In the genomic region with DNA sequence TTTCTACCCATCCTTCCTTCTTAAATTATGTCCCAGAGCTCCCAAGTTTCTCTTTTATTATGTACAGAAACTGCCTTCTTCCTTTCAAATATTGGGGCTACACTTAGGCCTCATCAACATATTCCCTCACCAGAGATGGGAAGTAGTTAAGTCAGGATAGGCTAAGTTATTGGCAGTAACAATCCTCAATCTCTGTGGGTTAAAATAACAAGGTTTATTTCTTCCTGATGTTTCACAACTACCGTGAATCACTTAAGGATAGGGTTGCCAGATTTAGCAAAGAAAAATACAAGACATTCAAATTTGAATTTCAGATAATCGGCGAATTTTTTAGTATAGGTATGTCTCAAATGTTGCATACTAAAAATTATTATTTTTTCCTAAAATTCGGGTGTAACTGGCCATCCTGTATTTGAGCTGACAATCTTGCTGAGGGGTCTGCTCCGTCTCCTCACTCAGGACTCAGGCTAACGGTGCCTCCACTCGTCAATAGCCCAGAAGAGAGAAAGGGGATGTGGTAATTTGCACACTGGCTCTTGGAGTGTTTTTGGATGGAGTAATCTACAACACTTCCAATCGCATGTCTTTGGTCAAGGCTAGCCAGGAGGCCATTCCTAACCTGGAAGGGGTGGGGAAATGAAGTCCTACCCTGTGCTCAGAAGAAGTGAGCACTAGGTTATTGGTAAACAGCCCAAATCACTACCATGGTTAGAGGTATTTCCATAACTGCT, we compare ENCODE assay signal across 26 cellular contexts.
DNase-seq lines count a peak whose midpoint lies in the region; ATAC-seq, FAIRE-seq and TF ChIP-seq lines count a peak whose summit lies in the region.
"Had no signal": no experiment of that assay in that cellular context is flagged by ENCODE, and none has a peak within 500 bp of the region (broad histone marks: within the 10 kb centered on the region; RNA-seq: fewer than 3 reads in every experiment).

No MANE protein-coding gene starts in this region.

- no peaks in the 10 kb centered on the region for H3K27me3 ChIP-seq in left ventricle myocardium inferior (ENCODE audit: low read depth)
- H3K27me3 ChIP-seq: BE2C, cardiac muscle cell, stomach, transverse colon had no signal

- no peak for FAIRE-seq in GM12892 (lab: Jason Lieb, UNC)
- FAIRE-seq: endometrium, GM12878 had no signal

- peak; percentile 60 for ATAC-seq in Right ventricle myocardium inferior
- ATAC-seq: GM12878; naive thymus-derived CD8-positive, alpha-beta T cell; SK-N-SH treated with all-trans-retinoic acid at 6 μM for 48 hours had no signal

- H3K4me3 ChIP-seq in choroid plexus epithelial cell (ENCODE audit: low read depth, low read length): no peak overlapping the region
- H3K4me3 ChIP-seq in left ventricle myocardium inferior: no peak overlapping the region
- H3K4me3 ChIP-seq: cardiac muscle cell, GM12878, stomach, transverse colon had no signal

- H3K27ac ChIP-seq in left ventricle myocardium inferior (replicated peaks): peak overlapping the region; percentile 48
- H3K27ac ChIP-seq in caudate nucleus (ENCODE audit: low read depth, low read length): no peak overlapping the region
- H3K27ac ChIP-seq: cardiac muscle cell, RWPE1, stomach, transverse colon had no signal

- peaks cover 8% of the 10 kb centered on the region for H3K9me3 ChIP-seq in left ventricle myocardium inferior (replicated peaks)
- H3K9me3 ChIP-seq: BE2C, transverse colon had no signal

- TF ChIP-seq POLR2A in GM12892 (IDR thresholded peaks at IDR 0.05; ENCODE audit: low read depth, low read length): no peak

- DNase-seq in Right ventricle myocardium inferior (ENCODE audit: missing footprints) (no peak), cardiac septum (ENCODE audit: low spot score) (no peak), choroid plexus epithelial cell (ENCODE audit: low read depth) (peak; percentile 61), left ventricle myocardium inferior (no peak), GM12892 (ENCODE audit: insufficient read length) (no peak), caudate nucleus (lab: John Stamatoyannopoulos, UW) (no peak), EL (no peak), GDM1 (lab: John Stamatoyannopoulos, UW) (no peak)
- DNase-seq: activated CD4-positive, alpha-beta T cell treated with anti-CD3 and anti-CD28 coated beads for 4 hours; activated naive CD4-positive, alpha-beta T cell treated with Interleukin-2 at 50 U/mL for 16 hours; activated T-cell treated with anti-CD3 and anti-CD28 coated beads, Interleukin-2, amount 50 U/mL, for 24 hours; BE2C; DMS79; HCEC 1CT; naive thymus-derived CD8-positive, alpha-beta T cell; NCI-H1092; NCI-H187; NCI-H748 treated with DMSO at 0.1 percent for 48 hours; retina; stomach; transverse colon had no signal

- TF ChIP-seq CTCF in choroid plexus epithelial cell (conservative IDR thresholded peaks at IDR 0.05; ENCODE audit: low read depth, low read length) (no peak), left ventricle myocardium inferior (IDR thresholded peaks at IDR 0.05; ENCODE audit: borderline replicate concordance) (no peak)

- H3K4me1 ChIP-seq in left ventricle myocardium inferior: no peaks in the 10 kb centered on the region
- H3K4me1 ChIP-seq: BE2C had no signal

- intact Hi-C loops in Right ventricle myocardium inferior (cut with DNase I): no loop called here
- intact Hi-C loops in cardiac septum (cut with DNase I): loop anchor here (2.0 kb wide), 1 partner anchor 561 kb away; no protein-coding TSS in a partner anchor
- intact Hi-C loops in left ventricle myocardium inferior (cut with micrococcal nuclease): no loop called here

- H3K36me3 ChIP-seq in left ventricle myocardium inferior: no peaks in the 10 kb centered on the region
- H3K36me3 ChIP-seq: BE2C, cardiac muscle cell, stomach, transverse colon had no signal
